In the genomic region with DNA sequence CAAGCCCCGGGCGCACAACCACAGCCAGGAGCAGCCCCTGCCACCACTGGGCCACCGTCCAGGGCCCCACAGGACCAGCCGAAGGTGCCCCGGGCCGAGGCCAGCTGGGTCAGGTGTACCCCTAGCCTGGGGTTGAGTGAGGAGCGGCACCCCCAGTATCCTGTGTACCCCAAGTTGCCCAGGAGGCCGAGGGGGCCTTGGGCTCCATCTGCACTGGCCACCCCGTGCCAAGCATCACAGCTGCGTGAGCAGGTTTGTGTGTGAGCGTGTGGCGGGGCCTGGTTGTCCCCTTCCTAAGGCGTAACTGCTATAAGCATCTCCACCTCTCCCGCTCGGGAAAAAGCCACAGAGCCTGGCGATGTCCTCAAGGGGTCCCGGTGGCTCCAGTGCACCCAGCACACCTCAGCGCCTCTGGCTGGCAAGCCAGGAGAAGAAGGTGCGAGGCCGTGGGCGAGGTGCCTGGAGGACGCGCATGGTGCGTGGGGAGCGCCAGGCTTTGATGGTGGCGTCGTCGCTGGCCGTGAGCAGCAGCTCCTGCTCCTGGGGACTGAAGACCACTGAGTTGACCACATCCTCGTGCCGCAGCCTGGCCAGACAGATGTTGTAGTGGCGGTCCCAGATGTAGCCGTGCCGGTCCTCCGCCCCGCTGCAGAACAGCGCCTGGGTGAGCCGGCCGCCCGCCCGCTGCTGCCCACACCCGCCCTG, we compare ENCODE assay signal across 25 cellular contexts. TPM values are rescaled to one million over a fixed set of nuclear protein-coding genes. Genes with fewer than 3 reads are reported as not detected.
DNase-seq lines count a peak whose midpoint lies in the region; FAIRE-seq and TF ChIP-seq lines count a peak whose summit lies in the region.
"Had no signal": no experiment of that assay in that cellular context is flagged by ENCODE, and none has a peak within 500 bp of the region (broad histone marks: within the 10 kb centered on the region; RNA-seq: fewer than 3 reads in every experiment).

No MANE protein-coding gene starts in this region.

- in situ Hi-C loops in mammary epithelial cell (cut with MboI; ENCODE audit: low sequenced_read_pairs in 2 of 2), result no loop called here

- H3K4me1 ChIP-seq in HEK293 (ENCODE audit: control insufficient read depth, insufficient read depth, low read length) (no peaks in the 10 kb centered on the region), mammary epithelial cell (ENCODE audit: insufficient read depth, low read length) (peaks cover 7% of the 10 kb centered on the region), skeletal muscle tissue (ENCODE audit: control insufficient read depth in 3 of 3, insufficient read depth in 3 of 3, low read length in 3 of 3) (peaks cover 35 to 60% (median 47%) of the 10 kb centered on the region in 3 donors)
- H3K4me1 ChIP-seq: pancreas had no signal

- BruUV-seq in mammary epithelial cell (replicated peaks; lab: Mats Ljungman, UMichigan), result TSS peak; percentile 26

- WGBS in mammary epithelial cell (ENCODE audit: low coverage, missing lambda C conversion rate), result 97% methylated on average over 35 of the region's 42 CpGs

- FAIRE-seq in D721Med (lab: Jason Lieb, UNC), result no peak
- FAIRE-seq: GM12892, pancreas had no signal

- dilution Hi-C loops in mammary epithelial cell (cut with HindIII; ENCODE audit: low sequenced_read_pairs), result loop anchor here (10.0 kb wide), 1 partner anchor 64 kb away; no protein-coding TSS in a partner anchor

- H3K79me2 ChIP-seq in mammary epithelial cell (ENCODE audit: insufficient read depth, low read length), result peaks cover 39% of the 10 kb centered on the region

- no peak overlapping the region for H3K4me2 ChIP-seq in mammary epithelial cell (ENCODE audit: insufficient read depth, low read depth, low read length)

- no peak for DNase-seq in mammary epithelial cell
- DNase-seq in iPS-NIHi7 (ENCODE audit: extremely low spot score), result no peak
- DNase-seq in SIG-M5 (lab: John Stamatoyannopoulos, UW), result no peak
- DNase-seq in D721Med (ENCODE audit: insufficient read length, low spot score), result no peak
- DNase-seq in SW480 (ENCODE audit: low spot score), result no peak
- DNase-seq: CD8-positive, alpha-beta memory T cell; DMS79 treated with DMSO at 0.1 percent for 48 hours; endodermal cell; esophagus squamous epithelium; KG1; MV-4-11; NCI-H1694; NCI-H2171 treated with DMSO at 0.1 percent for 48 hours; NCI-H524 treated with DMSO at 0.1 percent for 48 hours; SHP77 treated with DMSO at 0.1 percent for 48 hours had no signal

- CTCF ChIA-PET in HEK293 (lab: Yijun Ruan, JAX), result no interaction called here
- CTCF ChIA-PET in mammary epithelial cell (lab: Charles Lee; ENCODE audit: low non-redundant PET), result no interaction called here

- no peak overlapping the region for H2AFZ ChIP-seq in mammary epithelial cell (ENCODE audit: low read depth, low read length)

- H3K9ac ChIP-seq in mammary epithelial cell (ENCODE audit: insufficient read depth, low read length) (no peak overlapping the region), skeletal muscle tissue (ENCODE audit: low read depth in 1 of 3, low read length in 3 of 3) (peak overlapping the region; percentile 62 to 98 (median 70))

- POLR2A ChIA-PET in HEK293 (lab: Yijun Ruan, JAX), result no interaction called here

- intact Hi-C loops in mammary epithelial cell (cut with micrococcal nuclease), result no loop called here

- no peak overlapping the region for H3K27ac ChIP-seq in HEK293 (ENCODE audit: extremely low read depth, low read depth, low read length)
- no peak overlapping the region for H3K27ac ChIP-seq in mammary epithelial cell (ENCODE audit: insufficient read depth, low read depth, low read length)
- H3K27ac ChIP-seq in layer of hippocampus (ENCODE audit: low read depth, low read length), result peak overlapping the region; percentile 88
- H3K27ac ChIP-seq in skeletal muscle tissue (ENCODE audit: low read depth, low read length), result peak overlapping the region; percentile 97
- H3K27ac ChIP-seq: esophagus squamous epithelium, gastroesophageal sphincter, pancreas had no signal

- H3K9me3 ChIP-seq in HEK293 (ENCODE audit: control insufficient read depth, insufficient read depth, low read depth, low read length) (no peaks in the 10 kb centered on the region), mammary epithelial cell (replicated peaks; ENCODE audit: insufficient read depth, low read length) (no peaks in the 10 kb centered on the region), skeletal muscle tissue (ENCODE audit: control insufficient read depth in 3 of 3, low read length in 3 of 3) (peaks cover 0 to 2% (median 0%) of the 10 kb centered on the region in 3 donors)
- H3K9me3 ChIP-seq: esophagus squamous epithelium, gastroesophageal sphincter, pancreas, thoracic aorta had no signal

- H3K4me3 ChIP-seq in HEK293 (ENCODE audit: low read depth, low read length), result no peak overlapping the region
- no peak overlapping the region for H3K4me3 ChIP-seq in mammary epithelial cell (replicated peaks in 1 of 3; ENCODE audit: insufficient read depth in 1 of 3, low read depth in 2 of 3, low read length in 3 of 3)
- peak overlapping the region in 2 of 3 donors; percentile 40 to 90 for H3K4me3 ChIP-seq in skeletal muscle tissue (ENCODE audit: low read length in 3 of 3)
- H3K4me3 ChIP-seq: esophagus squamous epithelium, gastroesophageal sphincter, pancreas, thoracic aorta had no signal

- TF ChIP-seq CTCF in HEK293 (tag by site-specific recombination; IDR thresholded peaks at IDR 0.05) (no peak), mammary epithelial cell (conservative IDR thresholded peaks at IDR 0.05 in 1 of 2, IDR thresholded peaks at IDR 0.05 in 1 of 2; ENCODE audit: extremely low read depth in 1 of 2, insufficient read depth in 1 of 2, low read depth in 1 of 2, low read length in 2 of 2) (no peak), D721Med (IDR thresholded peaks at IDR 0.05; ENCODE audit: insufficient read depth, missing control alignments) (no peak)

- no peaks in the 10 kb centered on the region for H3K27me3 ChIP-seq in mammary epithelial cell (ENCODE audit: insufficient read depth, low read length)
- H3K27me3 ChIP-seq in layer of hippocampus (ENCODE audit: control insufficient read depth, insufficient read depth, low read length), result no peaks in the 10 kb centered on the region
- H3K27me3 ChIP-seq in skeletal muscle tissue (ENCODE audit: control insufficient read depth in 3 of 3, insufficient read depth in 3 of 3, low read length in 3 of 3), result no peaks in the 10 kb centered on the region
- H3K27me3 ChIP-seq: esophagus squamous epithelium, gastroesophageal sphincter, pancreas had no signal

- H3K36me3 ChIP-seq in HEK293 (ENCODE audit: control insufficient read depth in 2 of 2, insufficient read depth in 1 of 2, low read length in 2 of 2) (peaks cover 0 to 53% of the 10 kb centered on the region in 2 experiments; a peak in 1 of 3 replicates), mammary epithelial cell (ENCODE audit: insufficient read depth, low read length) (peaks cover 6% of the 10 kb centered on the region), skeletal muscle tissue (ENCODE audit: control insufficient read depth in 3 of 3, insufficient read depth in 3 of 3, low read length in 3 of 3) (peaks cover 25 to 32% (median 29%) of the 10 kb centered on the region in 3 donors)

- H4K20me1 ChIP-seq in mammary epithelial cell (ENCODE audit: insufficient read depth, low read length), result no peaks in the 10 kb centered on the region

TF ChIP-seq in HEK293, 187 proteins besides CTCF, POLR2A, EP300 and RAD21:
- no peak for TF ChIP-seq MEIS1 (CRISPR knock-in tag; IDR thresholded peaks at IDR 0.05; ENCODE audit: borderline replicate concordance)
- TF ChIP-seq, protein P1, sequence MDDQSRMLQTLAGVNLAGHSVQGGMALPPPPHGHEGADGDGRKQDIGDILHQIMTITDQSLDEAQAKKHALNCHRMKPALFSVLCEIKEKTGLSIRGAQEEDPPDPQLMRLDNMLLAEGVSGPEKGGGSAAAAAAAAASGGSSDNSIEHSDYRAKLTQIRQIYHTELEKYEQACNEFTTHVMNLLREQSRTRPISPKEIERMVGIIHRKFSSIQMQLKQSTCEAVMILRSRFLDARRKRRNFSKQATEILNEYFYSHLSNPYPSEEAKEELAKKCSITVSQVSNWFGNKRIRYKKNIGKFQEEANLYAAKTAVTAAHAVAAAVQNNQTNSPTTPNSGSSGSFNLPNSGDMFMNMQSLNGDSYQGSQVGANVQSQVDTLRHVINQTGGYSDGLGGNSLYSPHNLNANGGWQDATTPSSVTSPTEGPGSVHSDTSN (CRISPR knock-in tag; IDR thresholded peaks at IDR 0.05), result peak; percentile 10; the same call in 1 of the 2 replicates

RNA-seq across cellular contexts. Expression of a gene that starts 3.9 kb away (rescaled TPM):
- 100 to 1,000 TPM in 1 of 2 donors, 10 to 100 TPM in 1; 79.7 to 107 TPM for total RNA-seq in mammary epithelial cell
- 72.2 TPM for polyA plus RNA-seq in mammary epithelial cell
- polyA minus RNA-seq in mammary epithelial cell, result 54.9 TPM
- total RNA-seq in skeletal muscle tissue, result 45.4 TPM

RNA-seq across cellular contexts. Expression of a gene that starts 4.4 kb away (rescaled TPM):
- total RNA-seq in mammary epithelial cell, result 1 to 10 TPM in 1 of 2 donors, under 1 TPM in 1; 0.50 to 2.8 TPM
- 0.39 TPM for polyA plus RNA-seq in mammary epithelial cell
- polyA minus RNA-seq in mammary epithelial cell, result not detected
- total RNA-seq in skeletal muscle tissue, result not detected
- total RNA-seq: gastroesophageal sphincter, kidney epithelial cell, thoracic aorta had no signal
- polyA plus RNA-seq: CD8-positive, alpha-beta memory T cell had no signal

RNA-seq across cellular contexts. Expression of a gene that starts 11.4 kb away (rescaled TPM):
- under 1 TPM in 1 of 2 donors, not detected in 1; 0.68 TPM for total RNA-seq in mammary epithelial cell
- polyA plus RNA-seq in mammary epithelial cell, result 0.09 TPM
- not detected for polyA minus RNA-seq in mammary epithelial cell
- total RNA-seq in skeletal muscle tissue, result not detected
- total RNA-seq: esophagus squamous epithelium, gastroesophageal sphincter had no signal
- polyA plus RNA-seq: CD8-positive, alpha-beta memory T cell had no signal

RNA-seq across cellular contexts. Expression of a gene that starts 36.6 kb away (rescaled TPM):
- total RNA-seq in mammary epithelial cell (1 to 10 TPM in 1 of 2 donors, under 1 TPM in 1; 0.54 to 2.2 TPM), skeletal muscle tissue (4.2 TPM)
- polyA plus RNA-seq in mammary epithelial cell, result not detected
- not detected for polyA minus RNA-seq in mammary epithelial cell
- total RNA-seq: activated naive CD4-positive, alpha-beta T cell treated with anti-CD3 and anti-CD28 coated beads, Interleukin-2, amount 50 U/mL, for 72 hours had no signal

RNA-seq across cellular contexts. Expression of a gene that starts 42.1 kb away (rescaled TPM):
- total RNA-seq in mammary epithelial cell (under 1 TPM; 0.07 to 0.33 TPM), skeletal muscle tissue (under 0.01 TPM)
- not detected for polyA plus RNA-seq in mammary epithelial cell
- polyA minus RNA-seq in mammary epithelial cell, result not detected
- total RNA-seq: activated naive CD4-positive, alpha-beta T cell treated with anti-CD3 and anti-CD28 coated beads, Interleukin-2, amount 50 U/mL, for 72 hours; activated T-helper 1 cell treated with anti-CD3 and anti-CD28 coated beads, Interleukin-12 subunit alpha, Interleukin-12 subunit beta, Interleukin-2, Interleukin-4 antibody, amounts not matched to agents 30 ng/mL and 10 ng/mL and 1 ng/mL, durations not matched to agents 14 hours and 24 hours and 36 hours; kidney epithelial cell; thoracic aorta had no signal

Comparison
In these comparisons a context has a peak if more than half of its experiments do, and no peak if none do; other contexts are left out.
1. H3K27ac ChIP-seq: peak in layer of hippocampus (single experiment) and skeletal muscle tissue (single experiment); none in HEK293 (single experiment) and mammary epithelial cell (single experiment).
2. H3K4me3 ChIP-seq: peak in skeletal muscle tissue (2 of 3); none in HEK293 (single experiment) and mammary epithelial cell (0 of 3).